ENCODE assay signal across 10 cellular contexts in genomic region chr6:131053546-131054240, GRCh38.
"Had no signal": no experiment of that assay in that cellular context is flagged by ENCODE, and none has a peak within 500 bp of the region (broad histone marks: within the 10 kb centered on the region; RNA-seq: fewer than 3 reads in every experiment).

No MANE protein-coding gene starts in this region.

- ATAC-seq: activated T-cell treated with anti-CD3 and anti-CD28 coated beads, Interleukin-2, amount 50 U/mL, for 4 hours; stimulated activated naive CD8-positive, alpha-beta T cell treated with anti-CD3 and anti-CD28 coated beads, Interleukin-15, amount 100 ng/mL, for 72 hours; T-helper 17 cell had no signal

- H3K4me1 Mint-ChIP-seq: stimulated activated naive CD8-positive, alpha-beta T cell treated with anti-CD3 and anti-CD28 coated beads, Interleukin-15, amount 100 ng/mL, for 72 hours; T-helper 17 cell had no signal

- H3K27ac Mint-ChIP-seq: activated naive CD8-positive, alpha-beta T cell; stimulated activated naive CD8-positive, alpha-beta T cell treated with anti-CD3 and anti-CD28 coated beads, Interleukin-15, amount 100 ng/mL, for 72 hours; T-helper 17 cell had no signal

- H3K27me3 Mint-ChIP-seq: activated naive CD8-positive, alpha-beta T cell; stimulated activated naive CD8-positive, alpha-beta T cell treated with anti-CD3 and anti-CD28 coated beads, Interleukin-15, amount 100 ng/mL, for 72 hours; T-helper 17 cell had no signal

- DNase-seq: activated CD4-positive, alpha-beta T cell treated with anti-CD3 and anti-CD28 coated beads for 1 hour; activated CD4-positive, alpha-beta T cell treated with anti-CD3 and anti-CD28 coated beads, Interleukin-2, amount 50 U/mL, for 48 hours; activated effector memory CD4-positive, alpha-beta T cell treated with anti-CD3 and anti-CD28 coated beads, Interleukin-2, amount 50 U/mL, for 16 hours; activated T-cell treated with anti-CD3 and anti-CD28 coated beads, Interleukin-2, amount 50 U/mL, for 4 hours; brain microvascular endothelial cell; foreskin melanocyte; stimulated activated CD4-positive, alpha-beta T cell treated with anti-CD3 and anti-CD28 coated beads, Interleukin-4, amount 100 ng/mL, for 4 hours; stimulated activated naive CD8-positive, alpha-beta T cell treated with anti-CD3 and anti-CD28 coated beads, Interleukin-15, amount 100 ng/mL, for 72 hours; T-helper 17 cell had no signal

- H3K4me3 Mint-ChIP-seq: activated naive CD8-positive, alpha-beta T cell; activated T-cell treated with anti-CD3 and anti-CD28 coated beads, Interleukin-2, amount 50 U/mL, for 4 hours; stimulated activated naive CD8-positive, alpha-beta T cell treated with anti-CD3 and anti-CD28 coated beads, Interleukin-15, amount 100 ng/mL, for 72 hours; T-helper 17 cell had no signal
